1 cellular context compared by ENCODE assay signal in genomic region chr1:86362807-86363206, GRCh38.
TF ChIP-seq lines count a peak whose summit lies in the region.

No MANE protein-coding gene starts in this region.

TF ChIP-seq in HCT116, 20 proteins besides CTCF, POLR2A, EP300 and RAD21 (continued from another document):
- TF ChIP-seq SRF (IDR thresholded peaks at IDR 0.05; ENCODE audit: low read depth) (no peak), POLR2AphosphoS5 (IDR thresholded peaks at IDR 0.05; ENCODE audit: low read depth, low read length) (no peak), FOSL1 (IDR thresholded peaks at IDR 0.05; ENCODE audit: low read depth) (no peak)
